Comparison of ENCODE assay signal across 25 cellular contexts in the genomic region with DNA sequence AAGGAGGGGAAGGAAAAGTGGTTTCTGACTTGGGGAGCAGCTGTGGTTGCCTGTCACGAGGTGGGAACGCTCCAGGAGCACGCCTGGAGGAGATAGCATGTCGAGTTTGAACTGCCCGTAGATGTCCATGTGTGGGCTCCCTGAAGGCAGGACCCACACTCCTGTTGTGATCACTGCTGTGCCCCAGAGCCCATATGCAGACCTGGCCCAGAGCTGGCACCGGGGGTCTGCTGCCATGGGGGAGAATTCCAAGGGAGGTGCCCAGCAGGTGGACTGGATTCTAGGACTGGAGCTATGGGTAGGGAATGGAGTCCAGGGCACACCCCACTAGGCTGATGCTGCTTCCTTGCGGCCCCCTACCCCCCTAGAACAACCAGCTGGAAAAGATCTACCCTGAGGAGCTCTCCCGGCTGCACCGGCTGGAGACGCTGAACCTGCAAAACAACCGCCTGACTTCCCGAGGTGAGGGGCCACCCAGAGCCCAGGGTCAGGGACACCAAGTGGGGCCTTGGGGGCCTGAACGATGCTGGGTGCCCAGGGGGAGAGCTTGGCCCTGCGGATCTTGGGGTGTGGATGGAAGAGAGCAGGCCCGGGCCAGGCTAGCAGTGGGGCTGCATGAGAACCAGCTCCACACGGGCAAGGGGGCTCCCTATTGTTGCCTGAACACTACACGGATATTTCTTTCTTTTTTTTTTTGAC. TPM values are rescaled to one million over a fixed set of nuclear protein-coding genes. Genes with fewer than 3 reads are reported as not detected.
A peak's percentile ranks its signal among the peaks of the same experiment; 100 is the strongest.
DNase-seq lines count a peak whose midpoint lies in the region; FAIRE-seq and TF ChIP-seq lines count a peak whose summit lies in the region.
"Had no signal": no experiment of that assay in that cellular context is flagged by ENCODE, and none has a peak within 500 bp of the region (broad histone marks: within the 10 kb centered on the region; RNA-seq: fewer than 3 reads in every experiment).

No MANE protein-coding gene starts in this region.

- peak; percentile 8 for DNase-seq in GM12891 (ENCODE audit: insufficient read length, low spot score)
- DNase-seq in ascending aorta (ENCODE audit: low spot score in 2 of 2) = peak; percentile 4 to 57
- DNase-seq in right atrium auricular region (ENCODE audit: low spot score) = peak; percentile 53
- peak; percentile 78 for DNase-seq in posterior vena cava (ENCODE audit: low spot score)
- no peak for DNase-seq in frontal cortex (ENCODE audit: low spot score in 2 of 2)
- DNase-seq in epidermal melanocyte (ENCODE audit: insufficient read length, low spot score) = no peak
- DNase-seq in anterior cingulate cortex (lab: John Stamatoyannopoulos, UW) = no peak
- no peak for DNase-seq in H54 (ENCODE audit: insufficient read length, low spot score)
- DNase-seq: activated CD4-positive, alpha-beta memory T cell treated with anti-CD3 and anti-CD28 coated beads for 36 hours; glutamatergic neuron; left colon; NCI-H2171 treated with DMSO at 0.1 percent for 48 hours; NCI-H526; stimulated activated CD4-positive, alpha-beta T cell treated with anti-CD3 and anti-CD28 coated beads, Interleukin-4, amount 100 ng/mL, for 24 hours; stimulated activated naive CD8-positive, alpha-beta T cell treated with anti-CD3 and anti-CD28 coated beads, Interleukin-15, Interleukin-2, amounts not matched to agents 100 U/mL and 50 U/mL, for 24 hours had no signal

- TF ChIP-seq CTCF in ascending aorta (IDR thresholded peaks at IDR 0.05) (no peak), right atrium auricular region (IDR thresholded peaks at IDR 0.05) (no peak)

- H3K27ac ChIP-seq in ascending aorta (no peak overlapping the region), right atrium auricular region (no peak overlapping the region)
- H3K27ac ChIP-seq: KMS-11, Peyer's patch, tibial artery, VCaP had no signal

- intact Hi-C loops in ascending aorta (cut with DNase I) = no loop called here
- intact Hi-C loops in posterior vena cava (cut with DNase I) = no loop called here

- TF ChIP-seq POLR2A in GM12891 (IDR thresholded peaks at IDR 0.05; ENCODE audit: low read depth, low read length) = no peak
- no peak for TF ChIP-seq POLR2A in H54 (IDR thresholded peaks at IDR 0.05; ENCODE audit: low read depth, low read length)

- FAIRE-seq in GM12891 (lab: Jason Lieb, UNC) (no peak), frontal cortex (lab: Jason Lieb, UNC) (no peak), H54 (lab: Jason Lieb, UNC) (no peak)
- FAIRE-seq: colon had no signal

- no peaks in the 10 kb centered on the region for H3K27me3 ChIP-seq in ascending aorta
- H3K27me3 ChIP-seq in right atrium auricular region = no peaks in the 10 kb centered on the region
- H3K27me3 ChIP-seq: Peyer's patch, tibial artery had no signal

- H3K36me3 ChIP-seq in ascending aorta (no peaks in the 10 kb centered on the region), right atrium auricular region (no peaks in the 10 kb centered on the region)
- H3K36me3 ChIP-seq: Peyer's patch had no signal

- H3K4me3 ChIP-seq in ascending aorta (no peak overlapping the region), right atrium auricular region (no peak overlapping the region)
- H3K4me3 ChIP-seq: Peyer's patch, smooth muscle cell, tibial artery had no signal

- H3K4me1 ChIP-seq in ascending aorta = no peaks in the 10 kb centered on the region
- peaks cover 0 to 12% of the 10 kb centered on the region in 2 donors for H3K4me1 ChIP-seq in right atrium auricular region
- H3K4me1 ChIP-seq: Peyer's patch, tibial artery had no signal

- H3K9me3 ChIP-seq in ascending aorta (no peaks in the 10 kb centered on the region), right atrium auricular region (no peaks in the 10 kb centered on the region)
- H3K9me3 ChIP-seq: Peyer's patch, tibial artery had no signal

TF ChIP-seq in GM12891, 5 proteins besides CTCF, POLR2A, EP300 and RAD21:
- TF ChIP-seq POU2F2 (IDR thresholded peaks at IDR 0.05; ENCODE audit: low read depth, low read length) (no peak), SPI1 (IDR thresholded peaks at IDR 0.05; ENCODE audit: low read depth, low read length) (no peak), POLR2AphosphoS5 (IDR thresholded peaks at IDR 0.05; ENCODE audit: low read depth, low read length) (no peak), PAX5 (IDR thresholded peaks at IDR 0.05; ENCODE audit: insufficient read depth, low read length, severe bottlenecking) (no peak), TAF1 (IDR thresholded peaks at IDR 0.05; ENCODE audit: low read depth, low read length) (no peak)

RNA-seq across cellular contexts. Expression of a gene that starts 9.3 kb away (rescaled TPM):
- not detected for polyA plus RNA-seq in GM12891 (2012; ENCODE audit: low read depth, missing spikeins)
- total RNA-seq in ascending aorta = 245 TPM
- 10 to 100 TPM; 44.1 to 47.2 TPM for total RNA-seq in right atrium auricular region
- total RNA-seq in posterior vena cava = 100 to 1,000 TPM; 155 to 285 TPM
- 0.82 TPM for total RNA-seq in frontal cortex
- total RNA-seq: activated CD4-positive, alpha-beta memory T cell treated with anti-CD3 and anti-CD28 coated beads for 36 hours; CD4-positive, alpha-beta T cell; G401; HT1080; SK-MEL-5 had no signal

Comparison
In these comparisons a context has a peak if more than half of its experiments do, and no peak if none do; other contexts are left out.
1. DNase-seq: peak in GM12891 (single experiment), ascending aorta (2 of 2), right atrium auricular region (single experiment) and posterior vena cava (single experiment); none in frontal cortex (0 of 2), epidermal melanocyte (single experiment), anterior cingulate cortex (0 of 58) and H54 (single experiment).
2. RNA of a gene that starts 9.3 kb away (total RNA-seq): 155 to 285 TPM in posterior vena cava, 245 TPM in ascending aorta (single experiment) and 44.1 to 47.2 TPM in right atrium auricular region; 0.82 TPM in frontal cortex (single experiment); every median in the first group is over 10 times any median in the second.